Comparison of ENCODE assay signal across 19 cellular contexts in the genomic region with DNA sequence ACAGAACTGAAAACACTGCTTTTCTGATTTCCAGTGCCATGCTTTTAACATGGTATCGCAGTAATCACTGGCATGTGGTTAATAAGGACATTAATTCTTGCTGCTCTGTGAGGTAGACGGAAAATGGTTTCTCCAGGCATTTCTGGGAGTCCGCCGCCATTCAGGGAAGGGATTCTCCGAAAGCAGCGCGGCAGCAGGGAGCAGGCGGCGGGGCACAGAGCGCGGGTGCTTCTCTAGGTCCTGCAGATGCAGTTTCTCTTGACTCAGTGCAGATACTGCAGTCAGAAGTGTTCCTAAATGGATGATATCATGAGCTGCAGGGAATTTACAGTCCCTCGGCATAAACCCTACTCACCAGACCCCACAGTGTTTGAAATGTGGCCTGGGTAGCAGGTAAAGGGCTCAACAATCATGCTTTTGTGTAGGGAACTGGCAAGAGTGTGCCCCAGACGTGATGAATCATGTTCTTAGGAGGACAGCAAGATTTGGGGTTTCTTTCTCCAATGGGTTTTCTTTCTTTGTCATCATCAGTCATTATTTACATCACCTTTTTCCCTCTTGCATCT.
"Had no signal": no experiment of that assay in that cellular context is flagged by ENCODE, and none has a peak within 500 bp of the region (broad histone marks: within the 10 kb centered on the region; RNA-seq: fewer than 3 reads in every experiment).

No MANE protein-coding gene starts in this region.

- ATAC-seq: left colon; natural killer cell; right lobe of liver; stimulated activated memory B cell treated with anti-CD40 and anti-IgM and Interleukin-4, amounts not matched to agents 10 μg/mL and 1 μg/mL and 100 μg/mL, for 72 hours had no signal

- H3K27ac Mint-ChIP-seq: natural killer cell; stimulated activated memory B cell treated with anti-CD40 and anti-IgM and Interleukin-4, amounts not matched to agents 10 μg/mL and 1 μg/mL and 100 μg/mL, for 72 hours; stimulated activated naive CD8-positive, alpha-beta T cell treated with anti-CD3 and anti-CD28 coated beads, Interleukin-15, Interleukin-2, amounts not matched to agents 100 ng/mL and 50 ng/mL, for 24 hours had no signal

- H3K9me3 ChIP-seq: neutrophil, right lobe of liver, tibial artery, upper lobe of left lung, uterus had no signal

- H3K27me3 ChIP-seq: dorsolateral prefrontal cortex, neutrophil, right lobe of liver, tibial artery, upper lobe of left lung, uterus had no signal

- H3K27ac ChIP-seq: hepatocyte, neutrophil, right lobe of liver, tibial artery had no signal

- H3K4me1 ChIP-seq: right lobe of liver, tibial artery, upper lobe of left lung, uterus had no signal

- H3K4me1 Mint-ChIP-seq: natural killer cell had no signal

- DNase-seq: cortex of kidney; dorsolateral prefrontal cortex; effector CD8-positive, alpha-beta T cell; foreskin melanocyte; head of caudate nucleus; left colon; natural killer cell; posterior cingulate gyrus; right lobe of liver; stimulated activated CD4-positive, alpha-beta T cell treated with anti-CD3 and anti-CD28 coated beads, Interleukin-1b, Interleukin-23, amount 100 ng/mL, for 48 hours; stimulated activated CD4-positive, alpha-beta T cell treated with anti-CD3 and anti-CD28 coated beads, Interleukin-4, amount 100 ng/mL, for 24 hours; tibial artery; uterus had no signal

- H3K36me3 Mint-ChIP-seq: mesothelial cell of epicardium; natural killer cell; stimulated activated memory B cell treated with anti-CD40 and anti-IgM and Interleukin-4, amounts not matched to agents 10 μg/mL and 1 μg/mL and 100 μg/mL, for 72 hours had no signal

- H3K4me2 ChIP-seq: hepatocyte had no signal

- H3K79me2 ChIP-seq: hepatocyte had no signal

- H3K4me3 Mint-ChIP-seq: mesothelial cell of epicardium; natural killer cell; stimulated activated memory B cell treated with anti-CD40 and anti-IgM and Interleukin-4, amounts not matched to agents 10 μg/mL and 1 μg/mL and 100 μg/mL, for 72 hours; stimulated activated naive CD8-positive, alpha-beta T cell treated with anti-CD3 and anti-CD28 coated beads, Interleukin-15, Interleukin-2, amounts not matched to agents 100 ng/mL and 50 ng/mL, for 24 hours had no signal

- H2AFZ ChIP-seq: hepatocyte had no signal
